ENCODE assay signal across 13 cellular contexts in the genomic region with DNA sequence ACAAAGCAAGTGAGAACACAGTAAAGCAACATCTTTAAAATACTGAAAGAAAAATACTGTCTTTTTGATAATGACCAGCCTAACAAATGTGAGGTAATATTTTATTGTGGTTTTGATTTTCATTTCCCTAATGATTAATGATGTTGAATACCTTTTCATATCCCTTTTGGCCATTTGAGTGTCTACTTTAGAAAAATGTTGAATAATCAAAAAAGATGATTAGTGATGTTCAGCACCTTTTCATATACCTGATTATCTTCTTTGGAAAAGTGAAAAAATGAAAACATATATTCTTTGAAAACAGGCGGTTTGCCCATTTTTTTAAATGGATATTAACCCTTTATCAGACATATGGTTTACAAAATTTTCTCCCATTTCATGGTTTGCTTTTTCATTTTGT. TPM values are rescaled to one million over a fixed set of nuclear protein-coding genes. Genes with fewer than 3 reads are reported as not detected.
"Had no signal": no experiment of that assay in that cellular context is flagged by ENCODE, and none has a peak within 500 bp of the region (broad histone marks: within the 10 kb centered on the region; RNA-seq: fewer than 3 reads in every experiment).

No MANE protein-coding gene starts in this region.

- FAIRE-seq: HTR-8/SVneo had no signal

- H3K9me3 ChIP-seq: HAP-1 had no signal

- DNase-seq: GM23248, GOT3, H7, HFFc6, IMR-90, Karpas-422, KBM-7 had no signal

- H3K9ac ChIP-seq: GM23248, KMS-11 had no signal

- H3K4me3 ChIP-seq: GM23248, HAP-1 had no signal

- H2AFZ ChIP-seq: GM23248 had no signal

- ATAC-seq: HCT116 had no signal

- H3K36me3 ChIP-seq: HAP-1 had no signal

- H3K27ac ChIP-seq: GM23248, HL-60, KMS-11 had no signal

- H3K4me2 ChIP-seq: KMS-11 had no signal

- H3K4me1 ChIP-seq: HAP-1 had no signal

RNA-seq across cellular contexts. Expression of a gene that starts 51.9 kb away (rescaled TPM):
- total RNA-seq: GM23248, H4, HFFc6, IMR-90 had no signal
- polyA plus RNA-seq: GM23248, IMR-90 had no signal
